ENCODE assay signal across 8 cellular contexts in genomic region chr12:25194211-25194610, GRCh38. TPM values are rescaled to one million over a fixed set of nuclear protein-coding genes. Genes with fewer than 3 reads are reported as not detected.
DNase-seq lines count a peak whose midpoint lies in the region; ATAC-seq and TF ChIP-seq lines count a peak whose summit lies in the region.

No MANE protein-coding gene starts in this region.

- H3K4me3 ChIP-seq in iPS-18c (ENCODE audit: insufficient read depth, low read depth, low read length) (0 out of 2 replicates have a peak overlapping the region, but pooled peaks have one; percentile 70), suprapubic skin (peak overlapping the region; percentile 81), brain microvascular endothelial cell (ENCODE audit: low read depth, low read length) (no peak overlapping the region)

- H3K4me1 Mint-ChIP-seq in activated CD8-positive, alpha-beta memory T cell treated with anti-CD3 and anti-CD28 coated beads, Interleukin-2, amount 10 ng/mL, durations not matched to agents 7 days and 5 days = peaks cover 23% of the 10 kb centered on the region
- H3K4me1 Mint-ChIP-seq in activated CD8-positive, alpha-beta T cell treated with anti-CD3 and anti-CD28 coated beads, Interleukin-2, amount 10 ng/mL, durations not matched to agents 7 days and 5 days (ENCODE audit: low read depth) = peaks cover 19% of the 10 kb centered on the region

- 13% methylated on average over 1 of the region's 1 CpG for WGBS in suprapubic skin

- TF ChIP-seq EP300 in suprapubic skin (IDR thresholded peaks at IDR 0.05) = no peak

- H3K9me3 Mint-ChIP-seq in activated CD8-positive, alpha-beta memory T cell treated with anti-CD3 and anti-CD28 coated beads, Interleukin-2, amount 10 ng/mL, durations not matched to agents 7 days and 5 days (ENCODE audit: low read depth) = no peaks in the 10 kb centered on the region
- no peaks in the 10 kb centered on the region for H3K9me3 Mint-ChIP-seq in activated CD8-positive, alpha-beta T cell treated with anti-CD3 and anti-CD28 coated beads, Interleukin-2, amount 10 ng/mL, durations not matched to agents 7 days and 5 days (ENCODE audit: insufficient read depth)

- H3K27ac ChIP-seq in suprapubic skin (peak overlapping the region; percentile 95), brain microvascular endothelial cell (no peak overlapping the region)

- in situ Hi-C loops in brain microvascular endothelial cell (cut with HindIII; ENCODE audit: low pct_ligation_motif_present, low sequenced_read_pairs) = no loop called here

- H3K27me3 ChIP-seq in suprapubic skin = no peaks in the 10 kb centered on the region
- no peaks in the 10 kb centered on the region for H3K27me3 ChIP-seq in brain microvascular endothelial cell (replicated peaks)

- H3K27me3 Mint-ChIP-seq in activated CD8-positive, alpha-beta memory T cell treated with anti-CD3 and anti-CD28 coated beads, Interleukin-2, amount 10 ng/mL, durations not matched to agents 7 days and 5 days = no peaks in the 10 kb centered on the region
- H3K27me3 Mint-ChIP-seq in activated CD8-positive, alpha-beta T cell treated with anti-CD3 and anti-CD28 coated beads, Interleukin-2, amount 10 ng/mL, durations not matched to agents 7 days and 5 days (ENCODE audit: low read depth) = no peaks in the 10 kb centered on the region

- H3K36me3 Mint-ChIP-seq in activated CD8-positive, alpha-beta memory T cell treated with anti-CD3 and anti-CD28 coated beads, Interleukin-2, amount 10 ng/mL, durations not matched to agents 7 days and 5 days = no peaks in the 10 kb centered on the region
- no peaks in the 10 kb centered on the region for H3K36me3 Mint-ChIP-seq in activated CD8-positive, alpha-beta T cell treated with anti-CD3 and anti-CD28 coated beads, Interleukin-2, amount 10 ng/mL, durations not matched to agents 7 days and 5 days (ENCODE audit: low read depth)

- CTCF ChIA-PET in activated CD8-positive, alpha-beta memory T cell treated with anti-CD3 and anti-CD28 coated beads, Interleukin-2, amount 10 ng/mL, durations not matched to agents 7 days and 5 days (lab: Charles Lee) = interaction anchor here (1.2 to 1.3 kb wide), 4 partner anchors 18 to 44 kb away, joined by 3 to 7 read pairs (median 4); no protein-coding TSS in a partner anchor
- CTCF ChIA-PET in activated CD8-positive, alpha-beta T cell treated with anti-CD3 and anti-CD28 coated beads, Interleukin-2, amount 10 ng/mL, durations not matched to agents 7 days and 5 days (lab: Charles Lee) = interaction anchor here (1.1 to 2.4 kb wide), 3 partner anchors 9 to 383 kb away, joined by 3 to 12 read pairs (median 4); no protein-coding TSS in a partner anchor

- peak overlapping the region; percentile 97 for H3K4me3 Mint-ChIP-seq in activated CD8-positive, alpha-beta memory T cell treated with anti-CD3 and anti-CD28 coated beads, Interleukin-2, amount 10 ng/mL, durations not matched to agents 7 days and 5 days
- peak overlapping the region; percentile 93 for H3K4me3 Mint-ChIP-seq in activated CD8-positive, alpha-beta T cell treated with anti-CD3 and anti-CD28 coated beads, Interleukin-2, amount 10 ng/mL, durations not matched to agents 7 days and 5 days

- H3K9me3 ChIP-seq in iPS-18c (ENCODE audit: control insufficient read depth, insufficient read depth, low read length) (no peaks in the 10 kb centered on the region), suprapubic skin (no peaks in the 10 kb centered on the region)

- TF ChIP-seq CTCF in suprapubic skin (IDR thresholded peaks at IDR 0.05) (no peak), GM10266 (IDR thresholded peaks at IDR 0.05; ENCODE audit: control insufficient read depth, insufficient read depth, low read depth, missing control alignments) (no peak), brain microvascular endothelial cell (IDR thresholded peaks at IDR 0.05; ENCODE audit: low read depth, low read length, missing control alignments) (no peak)

- H3K27ac Mint-ChIP-seq in activated CD8-positive, alpha-beta memory T cell treated with anti-CD3 and anti-CD28 coated beads, Interleukin-2, amount 10 ng/mL, durations not matched to agents 7 days and 5 days = no peak overlapping the region
- peak overlapping the region; percentile 88 for H3K27ac Mint-ChIP-seq in activated CD8-positive, alpha-beta T cell treated with anti-CD3 and anti-CD28 coated beads, Interleukin-2, amount 10 ng/mL, durations not matched to agents 7 days and 5 days

- no peak for DNase-seq in activated CD8-positive, alpha-beta memory T cell treated with anti-CD3 and anti-CD28 coated beads, Interleukin-2, amount 10 ng/mL, durations not matched to agents 7 days and 5 days
- no peak for DNase-seq in activated CD8-positive, alpha-beta memory T cell treated with anti-CD3 and anti-CD28 coated beads for 24 hours
- DNase-seq in activated CD8-positive, alpha-beta T cell treated with anti-CD3 and anti-CD28 coated beads, Interleukin-2, amount 10 ng/mL, durations not matched to agents 7 days and 5 days = no peak
- DNase-seq in suprapubic skin (ENCODE audit: low spot score in 2 of 2) (no peak), GM10266 (ENCODE audit: extremely low spot score) (no peak), brain microvascular endothelial cell (no peak), GOT3 (lab: John Stamatoyannopoulos, UW) (no peak)

- peaks cover 19% of the 10 kb centered on the region for H3K4me1 ChIP-seq in suprapubic skin

- no peak for TF ChIP-seq POLR2A in suprapubic skin (IDR thresholded peaks at IDR 0.05)

- ATAC-seq in activated CD8-positive, alpha-beta memory T cell treated with anti-CD3 and anti-CD28 coated beads, Interleukin-2, amount 10 ng/mL, durations not matched to agents 7 days and 5 days = no peak
- ATAC-seq in activated CD8-positive, alpha-beta T cell treated with anti-CD3 and anti-CD28 coated beads, Interleukin-2, amount 10 ng/mL, durations not matched to agents 7 days and 5 days = no peak

- POLR2A ChIA-PET in activated CD8-positive, alpha-beta T cell treated with anti-CD3 and anti-CD28 coated beads, Interleukin-2, amount 10 ng/mL, durations not matched to agents 7 days and 5 days (lab: Charles Lee) = interaction anchor here (1.1 to 3.0 kb wide), 4 partner anchors 13 to 195 kb away, joined by 3 to 7 read pairs (median 3); partner anchors contain the start of gene KRAS

- no peaks in the 10 kb centered on the region for H3K36me3 ChIP-seq in suprapubic skin
- no peaks in the 10 kb centered on the region for H3K36me3 ChIP-seq in brain microvascular endothelial cell (replicated peaks)

RNA-seq across cellular contexts. Expression of gene DNAI7, which starts 0.7 kb away (rescaled TPM):
- under 1 TPM in 1 of 2 experiments, not detected in 1; 0.18 TPM for total RNA-seq in activated CD8-positive, alpha-beta memory T cell treated with anti-CD3 and anti-CD28 coated beads, Interleukin-2, amount 10 ng/mL, durations not matched to agents 7 days and 5 days
- under 1 TPM in 1 of 2 experiments, not detected in 1; 0.16 TPM for total RNA-seq in activated CD8-positive, alpha-beta T cell treated with anti-CD3 and anti-CD28 coated beads, Interleukin-2, amount 10 ng/mL, durations not matched to agents 7 days and 5 days
- total RNA-seq in suprapubic skin = 1 to 10 TPM in 3 of 4 donors, not detected in 1; 1.2 to 3.0 (median 1.2) TPM

RNA-seq across cellular contexts. Expression of gene ETFRF1, which starts 0.8 kb away (rescaled TPM):
- total RNA-seq in activated CD8-positive, alpha-beta memory T cell treated with anti-CD3 and anti-CD28 coated beads, Interleukin-2, amount 10 ng/mL, durations not matched to agents 7 days and 5 days = 10 to 100 TPM in 1 of 2 experiments, 1 to 10 TPM in 1; 9.3 to 10.9 TPM
- 1 to 10 TPM; 8.9 to 9.7 TPM for total RNA-seq in activated CD8-positive, alpha-beta T cell treated with anti-CD3 and anti-CD28 coated beads, Interleukin-2, amount 10 ng/mL, durations not matched to agents 7 days and 5 days
- total RNA-seq in suprapubic skin = 10 to 100 TPM; 39.8 to 46.6 (median 41.3) TPM

RNA-seq across cellular contexts. Expression of gene KRAS, which starts 56.5 kb away (rescaled TPM):
- total RNA-seq in activated CD8-positive, alpha-beta memory T cell treated with anti-CD3 and anti-CD28 coated beads, Interleukin-2, amount 10 ng/mL, durations not matched to agents 7 days and 5 days = 10 to 100 TPM; 33.7 to 41.6 TPM
- 10 to 100 TPM; 33.4 to 37.6 TPM for total RNA-seq in activated CD8-positive, alpha-beta T cell treated with anti-CD3 and anti-CD28 coated beads, Interleukin-2, amount 10 ng/mL, durations not matched to agents 7 days and 5 days
- total RNA-seq in suprapubic skin = 10 to 100 TPM; 14.9 to 26.8 (median 19.2) TPM
